In genomic region chr18:46412831-46413371, GRCh38 we compare ENCODE assay signal across 16 cellular contexts.
DNase-seq lines count a peak whose midpoint lies in the region; ATAC-seq and TF ChIP-seq lines count a peak whose summit lies in the region.
"Had no signal": no experiment of that assay in that cellular context is flagged by ENCODE, and none has a peak within 500 bp of the region (broad histone marks: within the 10 kb centered on the region; RNA-seq: fewer than 3 reads in every experiment).

No MANE protein-coding gene starts in this region.

- no peak for TF ChIP-seq CTCF in hepatocyte (IDR thresholded peaks at IDR 0.05; ENCODE audit: poor library complexity)

- no peaks in the 10 kb centered on the region for H3K27me3 ChIP-seq in hepatocyte
- no peaks in the 10 kb centered on the region for H3K27me3 ChIP-seq in skeletal muscle tissue (ENCODE audit: control insufficient read depth in 3 of 3, insufficient read depth in 3 of 3, low read length in 3 of 3)
- H3K27me3 ChIP-seq: SJCRH30 had no signal

- peak; percentile 61 for DNase-seq in NCI-H128 (lab: John Stamatoyannopoulos, UW; ENCODE audit: unreplicated experiment)
- DNase-seq in NCI-H69 (lab: John Stamatoyannopoulos, UW) = peak; percentile 50
- peak; percentile 24 for DNase-seq in hepatocyte (ENCODE audit: low spot score)
- no peak for DNase-seq in activated T-cell treated with anti-CD3 and anti-CD28 coated beads, Interleukin-2, amount 50 U/mL, for 24 hours
- DNase-seq: activated CD8-positive, alpha-beta memory T cell treated with anti-CD3 and anti-CD28 coated beads, Interleukin-2, amount 10 ng/mL, durations not matched to agents 7 days and 5 days; activated naive CD8-positive, alpha-beta T cell treated with anti-CD3 and anti-CD28 coated beads for 36 hours; CD4-positive, CD25-positive, alpha-beta regulatory T cell; MM.1S had no signal

- H3K27ac Mint-ChIP-seq in activated T-cell treated with anti-CD3 and anti-CD28 coated beads, Interleukin-2, amount 50 U/mL, for 24 hours = no peak overlapping the region
- H3K27ac Mint-ChIP-seq: activated CD8-positive, alpha-beta memory T cell treated with anti-CD3 and anti-CD28 coated beads, Interleukin-2, amount 10 ng/mL, durations not matched to agents 7 days and 5 days; activated naive CD8-positive, alpha-beta T cell treated with anti-CD3 and anti-CD28 coated beads for 36 hours; CD4-positive, CD25-positive, alpha-beta regulatory T cell had no signal

- 60% methylated on average over 13 of the region's 13 CpGs for WGBS in hepatocyte (ENCODE audit: low lambda C conversion rate, missing lambda C conversion rate)

- no peaks in the 10 kb centered on the region for H3K9me3 Mint-ChIP-seq in activated T-cell treated with anti-CD3 and anti-CD28 coated beads, Interleukin-2, amount 50 U/mL, for 24 hours
- H3K9me3 Mint-ChIP-seq: activated naive CD8-positive, alpha-beta T cell treated with anti-CD3 and anti-CD28 coated beads for 36 hours had no signal

- peak overlapping the region; percentile 37 to 85 (median 59) for H3K9ac ChIP-seq in skeletal muscle tissue (ENCODE audit: low read depth in 1 of 3, low read length in 3 of 3)

- H3K27ac ChIP-seq in hepatocyte (peak overlapping the region; percentile 19), skeletal muscle tissue (ENCODE audit: low read depth, low read length) (peak overlapping the region; percentile 96)
- H3K27ac ChIP-seq: coronary artery, SJCRH30 had no signal

- no peak overlapping the region for H3K4me3 ChIP-seq in hepatocyte
- H3K4me3 ChIP-seq in skeletal muscle tissue (ENCODE audit: low read length in 3 of 3) = peak overlapping the region; percentile 53 to 70 (median 57)
- H3K4me3 ChIP-seq: coronary artery, mucosa of descending colon, SJCRH30, thoracic aorta had no signal

- no peak overlapping the region for H2AFZ ChIP-seq in hepatocyte

- peaks cover 18% of the 10 kb centered on the region for H3K4me1 ChIP-seq in hepatocyte (ENCODE audit: insufficient read depth)
- H3K4me1 ChIP-seq in skeletal muscle tissue (ENCODE audit: control insufficient read depth in 3 of 3, insufficient read depth in 3 of 3, low read length in 3 of 3) = peaks cover 57 to 89% (median 80%) of the 10 kb centered on the region in 3 donors

- H3K9me2 ChIP-seq in hepatocyte (replicated peaks; ENCODE audit: insufficient read depth) = no peaks in the 10 kb centered on the region

- no peak overlapping the region for H3K4me2 ChIP-seq in hepatocyte

- H4K20me1 ChIP-seq in hepatocyte (ENCODE audit: insufficient read depth, poor library complexity, severe bottlenecking) = no peaks in the 10 kb centered on the region

- no peaks in the 10 kb centered on the region for H3K36me3 Mint-ChIP-seq in activated T-cell treated with anti-CD3 and anti-CD28 coated beads, Interleukin-2, amount 50 U/mL, for 24 hours (ENCODE audit: low read depth)
- H3K36me3 Mint-ChIP-seq: activated CD8-positive, alpha-beta memory T cell treated with anti-CD3 and anti-CD28 coated beads, Interleukin-2, amount 10 ng/mL, durations not matched to agents 7 days and 5 days; activated naive CD8-positive, alpha-beta T cell treated with anti-CD3 and anti-CD28 coated beads for 36 hours; CD4-positive, CD25-positive, alpha-beta regulatory T cell had no signal

- no peaks in the 10 kb centered on the region for H3K9me3 ChIP-seq in hepatocyte (ENCODE audit: low read depth)
- H3K9me3 ChIP-seq in skeletal muscle tissue (ENCODE audit: control insufficient read depth in 3 of 3, low read length in 3 of 3) = no peaks in the 10 kb centered on the region
- H3K9me3 ChIP-seq: mucosa of descending colon, SJCRH30, thoracic aorta had no signal

- no peaks in the 10 kb centered on the region for H3K36me3 ChIP-seq in hepatocyte (replicated peaks; ENCODE audit: insufficient read depth, low read depth)
- no peaks in the 10 kb centered on the region for H3K36me3 ChIP-seq in skeletal muscle tissue (ENCODE audit: control insufficient read depth in 3 of 3, insufficient read depth in 3 of 3, low read length in 3 of 3)
- H3K36me3 ChIP-seq: SJCRH30, thoracic aorta had no signal

- no peak for ATAC-seq in GM18502 (IDR thresholded peaks at IDR 0.05; ENCODE audit: poor library complexity, unreplicated experiment)
- no peak for ATAC-seq in HG02678 (IDR thresholded peaks at IDR 0.05; ENCODE audit: unreplicated experiment)
- no peak for ATAC-seq in GM18498 (IDR thresholded peaks at IDR 0.05; ENCODE audit: unreplicated experiment)
- ATAC-seq: activated CD8-positive, alpha-beta memory T cell treated with anti-CD3 and anti-CD28 coated beads, Interleukin-2, amount 10 ng/mL, durations not matched to agents 7 days and 5 days had no signal

- no peak overlapping the region for H3K4me3 Mint-ChIP-seq in activated T-cell treated with anti-CD3 and anti-CD28 coated beads, Interleukin-2, amount 50 U/mL, for 24 hours
- H3K4me3 Mint-ChIP-seq: activated CD8-positive, alpha-beta memory T cell treated with anti-CD3 and anti-CD28 coated beads, Interleukin-2, amount 10 ng/mL, durations not matched to agents 7 days and 5 days; activated naive CD8-positive, alpha-beta T cell treated with anti-CD3 and anti-CD28 coated beads for 36 hours; CD4-positive, CD25-positive, alpha-beta regulatory T cell had no signal

- H3K79me2 ChIP-seq in hepatocyte = no peaks in the 10 kb centered on the region

- H3K27me3 Mint-ChIP-seq in activated T-cell treated with anti-CD3 and anti-CD28 coated beads, Interleukin-2, amount 50 U/mL, for 24 hours = no peaks in the 10 kb centered on the region
- H3K27me3 Mint-ChIP-seq: activated naive CD8-positive, alpha-beta T cell treated with anti-CD3 and anti-CD28 coated beads for 36 hours had no signal

- H3K4me1 Mint-ChIP-seq in activated T-cell treated with anti-CD3 and anti-CD28 coated beads, Interleukin-2, amount 50 U/mL, for 24 hours (ENCODE audit: low read depth) = no peaks in the 10 kb centered on the region
- H3K4me1 Mint-ChIP-seq: activated CD8-positive, alpha-beta memory T cell treated with anti-CD3 and anti-CD28 coated beads, Interleukin-2, amount 10 ng/mL, durations not matched to agents 7 days and 5 days; activated naive CD8-positive, alpha-beta T cell treated with anti-CD3 and anti-CD28 coated beads for 36 hours; CD4-positive, CD25-positive, alpha-beta regulatory T cell had no signal
